23 cellular contexts compared by ENCODE assay signal in the genomic region with DNA sequence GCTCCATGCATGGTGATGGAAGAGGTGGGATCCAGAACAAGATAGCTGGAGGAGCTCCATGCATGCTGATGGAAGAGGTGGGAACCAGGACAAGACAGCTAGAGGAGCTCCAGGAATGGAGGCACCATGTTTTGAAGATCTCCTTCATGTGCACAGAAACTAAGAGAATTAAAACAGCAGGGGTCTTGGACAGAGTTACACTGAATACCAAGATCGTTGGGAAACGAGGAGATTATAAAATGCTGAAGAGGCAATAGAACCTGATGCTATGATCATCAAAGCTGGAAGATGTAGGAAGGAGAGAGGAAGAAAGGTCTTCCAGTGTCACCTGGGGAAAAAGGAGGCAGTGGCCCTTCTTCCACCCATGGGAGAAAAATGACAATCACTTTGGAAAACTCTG.
DNase-seq lines count a peak whose midpoint lies in the region; TF ChIP-seq lines count a peak whose summit lies in the region.
"Had no signal": no experiment of that assay in that cellular context is flagged by ENCODE, and none has a peak within 500 bp of the region (broad histone marks: within the 10 kb centered on the region; RNA-seq: fewer than 3 reads in every experiment).

No MANE protein-coding gene starts in this region.

- intact Hi-C loops in A673 (cut with micrococcal nuclease; ENCODE audit: unreplicated experiment): no loop called here
- intact Hi-C loops in activated T-helper 1 cell treated with anti-CD3 and anti-CD28 coated beads, Interleukin-12 subunit alpha, Interleukin-12 subunit beta, Interleukin-2, Interleukin-4 antibody, amounts not matched to agents 30 ng/mL and 10 ng/mL and 1 ng/mL, durations not matched to agents 14 hours and 24 hours and 36 hours (cut with micrococcal nuclease): no loop called here

- H3K27me3 ChIP-seq in A673 (replicated peaks; ENCODE audit: insufficient read depth, low read depth, low read length, poor library complexity) (no peaks in the 10 kb centered on the region), neuronal stem cell (ENCODE audit: control insufficient read depth in 3 of 3, insufficient read depth in 3 of 3, low read depth in 1 of 3, low read length in 3 of 3) (peaks cover 0 to 2% (median 0%) of the 10 kb centered on the region in 3 experiments)
- H3K27me3 ChIP-seq: BE2C, BLaER1 had no signal

- no TSS peak for BruUV-seq in A673 (replicated peaks; lab: Mats Ljungman, UMichigan)

- H3K4ac ChIP-seq in neuronal stem cell (ENCODE audit: low read length): no peak overlapping the region

- no peak overlapping the region for H3K18ac ChIP-seq in neuronal stem cell (ENCODE audit: low read length)

- H3K4me3 Mint-ChIP-seq in activated T-helper 1 cell treated with anti-CD3 and anti-CD28 coated beads, Interleukin-12 subunit alpha, Interleukin-12 subunit beta, Interleukin-2, Interleukin-4 antibody, amounts not matched to agents 30 ng/mL and 10 ng/mL and 1 ng/mL, durations not matched to agents 14 hours and 24 hours and 36 hours: no peak overlapping the region
- H3K4me3 Mint-ChIP-seq: CD14-positive monocyte; CD4-positive, alpha-beta memory T cell; CD4-positive, CD25-positive, alpha-beta regulatory T cell; CD8-positive, alpha-beta memory T cell had no signal

- no peak overlapping the region for H4K91ac ChIP-seq in neuronal stem cell (ENCODE audit: low read depth, low read length, poor library complexity)

- H3K27ac ChIP-seq in A673 (ENCODE audit: low read depth, low read length, poor library complexity, severe bottlenecking) (no peak overlapping the region), neuronal stem cell (replicated peaks; ENCODE audit: low read length) (no peak overlapping the region), caudate nucleus (ENCODE audit: low read depth, low read length) (no peak overlapping the region)
- H3K27ac ChIP-seq: 22Rv1, A549, BLaER1 had no signal

- DNase-seq in A673 (ENCODE audit: low spot score): peak; percentile 59
- DNase-seq in activated T-helper 1 cell treated with anti-CD3 and anti-CD28 coated beads, Interleukin-12 subunit alpha, Interleukin-12 subunit beta, Interleukin-2, Interleukin-4 antibody, amounts not matched to agents 30 ng/mL and 10 ng/mL and 1 ng/mL, durations not matched to agents 14 hours and 24 hours and 36 hours (ENCODE audit: low spot score): no peak
- no peak for DNase-seq in neuronal stem cell (ENCODE audit: low spot score)
- no peak for DNase-seq in caudate nucleus (lab: John Stamatoyannopoulos, UW)
- DNase-seq in NCI-H1417 (lab: John Stamatoyannopoulos, UW): no peak
- DNase-seq in EL: no peak
- DNase-seq: ACHN; BE2C; C1 segment of cervical spinal cord; CD4-positive, alpha-beta memory T cell; CD4-positive, CD25-positive, alpha-beta regulatory T cell; CD8-positive, alpha-beta memory T cell; COR-L47; DMS 273 treated with DMSO at 0.1 percent for 48 hours; DMS153; DMS53; DMS79; DND-41; GF-D8 had no signal

- no peak overlapping the region for H2BK120ac ChIP-seq in neuronal stem cell (ENCODE audit: low read depth, low read length)

- no peak overlapping the region for H2BK5ac ChIP-seq in neuronal stem cell (ENCODE audit: low read length)

- H3K4me2 ChIP-seq in neuronal stem cell (ENCODE audit: insufficient read depth, low read length, poor library complexity, severe bottlenecking): no peak overlapping the region
- H3K4me2 ChIP-seq: A549, BLaER1 had no signal

- H2AK5ac ChIP-seq in neuronal stem cell (ENCODE audit: low read depth, low read length): peak overlapping the region; percentile 11

- WGBS in neuronal stem cell (ENCODE audit: extremely low coverage in 2 of 2, insufficient read length in 2 of 2, insufficient replicate concordance in 1 of 2), 2 donors: no CpG with 5 or more reads among the region's 2 CpGs

- H3K27ac Mint-ChIP-seq in activated T-helper 1 cell treated with anti-CD3 and anti-CD28 coated beads, Interleukin-12 subunit alpha, Interleukin-12 subunit beta, Interleukin-2, Interleukin-4 antibody, amounts not matched to agents 30 ng/mL and 10 ng/mL and 1 ng/mL, durations not matched to agents 14 hours and 24 hours and 36 hours: peak overlapping the region; percentile 51
- H3K27ac Mint-ChIP-seq: CD14-positive monocyte; CD4-positive, alpha-beta memory T cell; CD4-positive, CD25-positive, alpha-beta regulatory T cell; CD8-positive, alpha-beta memory T cell had no signal

- H3K9ac ChIP-seq in neuronal stem cell (ENCODE audit: low read depth, low read length, poor library complexity): no peak overlapping the region
- H3K9ac ChIP-seq: BLaER1 had no signal

- H3K14ac ChIP-seq in neuronal stem cell (ENCODE audit: low read length): no peak overlapping the region

- H3K4me1 Mint-ChIP-seq in activated T-helper 1 cell treated with anti-CD3 and anti-CD28 coated beads, Interleukin-12 subunit alpha, Interleukin-12 subunit beta, Interleukin-2, Interleukin-4 antibody, amounts not matched to agents 30 ng/mL and 10 ng/mL and 1 ng/mL, durations not matched to agents 14 hours and 24 hours and 36 hours (ENCODE audit: low read depth): no peaks in the 10 kb centered on the region
- H3K4me1 Mint-ChIP-seq: CD14-positive monocyte; CD4-positive, alpha-beta memory T cell; CD4-positive, CD25-positive, alpha-beta regulatory T cell; CD8-positive, alpha-beta memory T cell had no signal

- H2BK12ac ChIP-seq in neuronal stem cell (ENCODE audit: low read length): no peak overlapping the region

- no peak overlapping the region for H4K8ac ChIP-seq in neuronal stem cell (ENCODE audit: low read depth, low read length)

- peaks cover 1% of the 10 kb centered on the region for H3K27me3 Mint-ChIP-seq in activated T-helper 1 cell treated with anti-CD3 and anti-CD28 coated beads, Interleukin-12 subunit alpha, Interleukin-12 subunit beta, Interleukin-2, Interleukin-4 antibody, amounts not matched to agents 30 ng/mL and 10 ng/mL and 1 ng/mL, durations not matched to agents 14 hours and 24 hours and 36 hours (ENCODE audit: insufficient read depth)
- H3K27me3 Mint-ChIP-seq: CD4-positive, CD25-positive, alpha-beta regulatory T cell had no signal

- no peak overlapping the region for H3K23ac ChIP-seq in neuronal stem cell (ENCODE audit: low read depth, low read length, poor library complexity)

- no peak overlapping the region for H2BK15ac ChIP-seq in neuronal stem cell (ENCODE audit: low read length)

- CTCF ChIA-PET in A673 (lab: Charles Lee): no interaction called here

- H3K4me1 ChIP-seq in A673 (ENCODE audit: insufficient read depth, low read length, poor library complexity, severe bottlenecking) (peaks cover 5% of the 10 kb centered on the region), neuronal stem cell (ENCODE audit: control insufficient read depth in 2 of 2, insufficient read depth in 1 of 2, low read depth in 1 of 2, low read length in 2 of 2) (no peaks in the 10 kb centered on the region)
- H3K4me1 ChIP-seq: A549, BE2C, BLaER1 had no signal

- H3K36me3 Mint-ChIP-seq in activated T-helper 1 cell treated with anti-CD3 and anti-CD28 coated beads, Interleukin-12 subunit alpha, Interleukin-12 subunit beta, Interleukin-2, Interleukin-4 antibody, amounts not matched to agents 30 ng/mL and 10 ng/mL and 1 ng/mL, durations not matched to agents 14 hours and 24 hours and 36 hours (ENCODE audit: low read depth): no peaks in the 10 kb centered on the region
- H3K36me3 Mint-ChIP-seq: CD14-positive monocyte; CD4-positive, alpha-beta memory T cell; CD4-positive, CD25-positive, alpha-beta regulatory T cell; CD8-positive, alpha-beta memory T cell had no signal

- no peak overlapping the region for H2AFZ ChIP-seq in neuronal stem cell (ENCODE audit: low read length)

- H3K9me3 ChIP-seq in A673 (ENCODE audit: low read depth, low read length, poor library complexity, severe bottlenecking): no peaks in the 10 kb centered on the region
- no peaks in the 10 kb centered on the region for H3K9me3 ChIP-seq in neuronal stem cell (replicated peaks in 1 of 2; ENCODE audit: control insufficient read depth in 2 of 2, insufficient read depth in 1 of 2, low read depth in 1 of 2, low read length in 2 of 2)
- H3K9me3 ChIP-seq: A549, BE2C, BLaER1 had no signal

- POLR2A ChIA-PET in A673 (lab: Charles Lee; ENCODE audit: low non-redundant PET): no interaction called here

- H3K36me3 ChIP-seq in A673 (ENCODE audit: insufficient read depth, low read length, poor library complexity, severe bottlenecking): no peaks in the 10 kb centered on the region
- no peaks in the 10 kb centered on the region for H3K36me3 ChIP-seq in neuronal stem cell (replicated peaks in 1 of 2; ENCODE audit: control insufficient read depth in 2 of 2, insufficient read depth in 2 of 2, low read length in 2 of 2)
- H3K36me3 ChIP-seq: BE2C, BLaER1 had no signal

- H3K79me1 ChIP-seq in neuronal stem cell (ENCODE audit: low read depth, low read length): no peaks in the 10 kb centered on the region

- no peak for TF ChIP-seq CTCF in A673 (conservative IDR thresholded peaks at IDR 0.05; ENCODE audit: low read depth, low read length)

- no peak overlapping the region for H3K4me3 ChIP-seq in A673 (ENCODE audit: low read depth, low read length, poor library complexity, severe bottlenecking)
- no peak overlapping the region for H3K4me3 ChIP-seq in neuronal stem cell (ENCODE audit: low read length in 2 of 2)
- H3K4me3 ChIP-seq: A549, BLaER1 had no signal

- no peaks in the 10 kb centered on the region for H3K9me3 Mint-ChIP-seq in activated T-helper 1 cell treated with anti-CD3 and anti-CD28 coated beads, Interleukin-12 subunit alpha, Interleukin-12 subunit beta, Interleukin-2, Interleukin-4 antibody, amounts not matched to agents 30 ng/mL and 10 ng/mL and 1 ng/mL, durations not matched to agents 14 hours and 24 hours and 36 hours
- H3K9me3 Mint-ChIP-seq: CD8-positive, alpha-beta memory T cell had no signal
